Comparison of ENCODE assay signal across 20 cellular contexts in the genomic region with DNA sequence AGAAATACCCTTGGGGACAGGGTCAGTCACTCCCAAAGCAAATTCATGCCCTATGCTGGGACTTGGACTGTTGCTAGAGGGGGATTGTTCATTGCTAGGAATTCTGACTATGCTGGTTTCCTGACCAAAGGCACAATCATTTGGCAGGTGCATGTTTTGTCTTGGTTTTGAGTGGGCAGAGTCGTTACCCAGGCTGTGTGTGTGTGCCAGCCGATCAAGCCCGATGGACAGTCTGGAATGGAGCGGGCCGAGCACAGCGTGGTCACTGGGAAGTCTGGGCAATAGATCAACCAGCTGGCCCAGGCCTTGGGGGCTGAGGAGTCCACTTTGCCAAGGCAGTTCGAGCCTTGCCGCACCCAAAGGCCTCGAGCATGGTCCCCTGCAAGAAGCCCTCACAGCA.
"Had no signal": no experiment of that assay in that cellular context is flagged by ENCODE, and none has a peak within 500 bp of the region (broad histone marks: within the 10 kb centered on the region; RNA-seq: fewer than 3 reads in every experiment).

No MANE protein-coding gene starts in this region.

- H2AFZ ChIP-seq: parathyroid adenoma had no signal

- H3K9ac ChIP-seq: parathyroid adenoma had no signal

- H3K4me3 ChIP-seq: colonic mucosa, gastrocnemius medialis, lower lobe of right lung, right atrium auricular region, sigmoid colon, skin epidermis, spleen, testis, transverse colon, upper lobe of right lung, vagina had no signal

- H3K9me3 ChIP-seq: colonic mucosa, gastrocnemius medialis, testis, upper lobe of right lung, vagina had no signal

- DNase-seq: colonic mucosa; effector CD8-positive, alpha-beta T cell; endodermal cell; gastrocnemius medialis; left ventricle myocardium superior; lower lobe of right lung; naive B cell; sigmoid colon; spleen; stimulated activated CD4-positive, alpha-beta T cell treated with anti-CD3 and anti-CD28 coated beads, Interleukin-4, amount 100 ng/mL, for 4 hours; stimulated activated naive CD8-positive, alpha-beta T cell treated with anti-CD3 and anti-CD28 coated beads, Interleukin-15, Interleukin-2, amounts not matched to agents 100 U/mL and 50 U/mL, for 24 hours; substantia nigra; testis; transverse colon; upper lobe of right lung had no signal

- H3K36me3 ChIP-seq: colonic mucosa, gastrocnemius medialis, right atrium auricular region had no signal

- H3K4me1 ChIP-seq: colonic mucosa, lower lobe of right lung, parathyroid adenoma, right atrium auricular region, spleen, testis, transverse colon, upper lobe of right lung, vagina had no signal

- H3K27me3 ChIP-seq: colonic mucosa, gastrocnemius medialis, right atrium auricular region, sigmoid colon, spleen, testis, transverse colon, upper lobe of right lung, vagina had no signal

- H3K27ac ChIP-seq: colonic mucosa, epithelial cell of prostate, gastrocnemius medialis, lower lobe of right lung, parathyroid adenoma, right atrium auricular region, sigmoid colon, skin epidermis, spleen, testis, transverse colon, upper lobe of right lung, vagina had no signal
